In the genomic region with DNA sequence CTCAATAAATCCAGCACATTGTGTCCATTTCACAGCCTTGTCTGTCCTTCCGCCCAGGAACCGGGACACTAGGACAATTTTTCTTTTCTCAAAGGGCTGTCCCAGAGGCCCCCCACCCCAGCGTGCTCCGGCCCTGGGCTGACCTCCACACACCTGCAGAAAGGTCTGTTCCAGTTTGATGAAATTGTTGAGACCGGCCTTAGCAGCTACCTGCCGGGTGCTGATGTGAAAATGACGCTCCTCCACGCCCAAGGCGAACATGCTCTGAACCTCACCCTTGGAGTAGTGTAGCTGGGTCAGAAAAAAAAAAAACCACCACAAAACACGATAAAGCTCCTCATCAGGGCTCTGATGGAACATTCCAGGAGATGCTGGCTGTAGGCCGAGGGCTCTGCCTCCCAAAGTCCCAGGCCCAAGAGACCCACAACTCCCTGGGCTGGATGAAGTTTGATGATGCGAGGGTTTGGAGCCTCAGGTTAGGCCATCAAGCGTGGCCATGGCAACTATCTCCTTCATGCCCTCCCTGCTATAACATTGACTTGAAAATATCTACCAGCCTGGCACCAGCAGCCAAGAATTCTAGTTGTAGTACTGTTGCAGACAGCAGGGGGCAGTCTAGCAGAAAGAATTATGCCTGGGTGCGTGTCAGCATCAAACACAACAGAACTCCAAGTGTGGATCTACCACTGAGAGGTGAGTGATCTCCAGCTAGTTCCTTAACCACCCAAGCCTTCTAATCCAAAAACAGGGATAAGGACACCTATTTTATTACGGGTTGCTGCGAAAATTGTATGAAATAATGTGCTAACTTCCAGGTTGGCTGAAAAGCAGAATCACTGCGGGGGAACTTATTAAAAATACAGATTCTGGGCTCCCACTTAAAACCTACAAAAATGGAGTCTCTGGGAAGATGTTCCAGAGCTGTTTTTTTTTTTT, we compare ENCODE assay signal across 8 cellular contexts.
DNase-seq lines count a peak whose midpoint lies in the region; ATAC-seq, FAIRE-seq and TF ChIP-seq lines count a peak whose summit lies in the region.

No MANE protein-coding gene starts in this region.

- DNase-seq in Caki2 (ENCODE audit: low read depth) (peak; percentile 78), HUDEP-2 (lab: John Stamatoyannopoulos, UW; ENCODE audit: unreplicated experiment in 76 of 76) (peak in 62 of 76 experiments; percentile 7 to 71 (median 33)), RPMI8226 (peak; percentile 80), foreskin keratinocyte (peak; percentile 28 to 64), pancreas (peak in 4 of 6 donors; percentile 40 to 75 (median 40)), ureter (ENCODE audit: low spot score) (peak; percentile 70)

- intact Hi-C loops in pancreas (cut with DNase I): loop anchor here in 1 of 3 donors (10.0 kb wide), 1 partner anchor 257 kb away; the partner anchor contains the start of gene SNN

- H3K36me3 ChIP-seq in pancreas: no peaks in the 10 kb centered on the region

- H3K4me3 ChIP-seq in pancreas: no peak overlapping the region

- H3K27ac ChIP-seq in foreskin keratinocyte (no peak overlapping the region), pancreas (no peak overlapping the region)

- no peaks in the 10 kb centered on the region for H3K4me1 Mint-ChIP-seq in activated T-helper 17 cell treated with anti-CD3 and anti-CD28 coated beads, Interleukin-2, amount 50 U/mL, for 72 hours

- H3K4me3 Mint-ChIP-seq in activated T-helper 17 cell treated with anti-CD3 and anti-CD28 coated beads, Interleukin-2, amount 50 U/mL, for 72 hours: no peak overlapping the region

- peak; percentile 66 for ATAC-seq in activated T-helper 17 cell treated with anti-CD3 and anti-CD28 coated beads, Interleukin-2, amount 50 U/mL, for 72 hours (replicated peaks)
- ATAC-seq in foreskin keratinocyte: peak; percentile 72
- peak; percentile 67 to 90 (median 86) for ATAC-seq in pancreas
- ATAC-seq in HG03159 (IDR thresholded peaks at IDR 0.05; ENCODE audit: unreplicated experiment): no peak

- TF ChIP-seq CTCF in foreskin keratinocyte (conservative IDR thresholded peaks at IDR 0.05): peak; percentile 85
- TF ChIP-seq CTCF in pancreas (IDR thresholded peaks at IDR 0.05): peak; percentile 50 to 70 (median 58)

- H3K27ac Mint-ChIP-seq in activated T-helper 17 cell treated with anti-CD3 and anti-CD28 coated beads, Interleukin-2, amount 50 U/mL, for 72 hours: peak overlapping the region; percentile 18

- FAIRE-seq in pancreas (lab: Jason Lieb, UNC): no peak

- 70 to 76% methylated on average over 17 of the region's 17 CpGs for WGBS in pancreas, 2 donors

- H3K9me3 Mint-ChIP-seq in activated T-helper 17 cell treated with anti-CD3 and anti-CD28 coated beads, Interleukin-2, amount 50 U/mL, for 72 hours: no peaks in the 10 kb centered on the region

- H3K36me3 Mint-ChIP-seq in activated T-helper 17 cell treated with anti-CD3 and anti-CD28 coated beads, Interleukin-2, amount 50 U/mL, for 72 hours (ENCODE audit: low read depth): no peaks in the 10 kb centered on the region

- H3K27me3 ChIP-seq in foreskin keratinocyte: no peaks in the 10 kb centered on the region
- H3K27me3 ChIP-seq in pancreas: no peaks in the 10 kb centered on the region

- in situ Hi-C loops in Caki2 (cut with HindIII; ENCODE audit: low pct_unique_long_range_greater_than_20kb, low sequenced_read_pairs): no loop called here

- H3K9me3 ChIP-seq in pancreas: no peaks in the 10 kb centered on the region

- no peaks in the 10 kb centered on the region for H3K4me1 ChIP-seq in foreskin keratinocyte
- no peaks in the 10 kb centered on the region for H3K4me1 ChIP-seq in pancreas

- no peaks in the 10 kb centered on the region for H3K27me3 Mint-ChIP-seq in activated T-helper 17 cell treated with anti-CD3 and anti-CD28 coated beads, Interleukin-2, amount 50 U/mL, for 72 hours
